Comparison of ENCODE assay signal across 8 cellular contexts in the genomic region with DNA sequence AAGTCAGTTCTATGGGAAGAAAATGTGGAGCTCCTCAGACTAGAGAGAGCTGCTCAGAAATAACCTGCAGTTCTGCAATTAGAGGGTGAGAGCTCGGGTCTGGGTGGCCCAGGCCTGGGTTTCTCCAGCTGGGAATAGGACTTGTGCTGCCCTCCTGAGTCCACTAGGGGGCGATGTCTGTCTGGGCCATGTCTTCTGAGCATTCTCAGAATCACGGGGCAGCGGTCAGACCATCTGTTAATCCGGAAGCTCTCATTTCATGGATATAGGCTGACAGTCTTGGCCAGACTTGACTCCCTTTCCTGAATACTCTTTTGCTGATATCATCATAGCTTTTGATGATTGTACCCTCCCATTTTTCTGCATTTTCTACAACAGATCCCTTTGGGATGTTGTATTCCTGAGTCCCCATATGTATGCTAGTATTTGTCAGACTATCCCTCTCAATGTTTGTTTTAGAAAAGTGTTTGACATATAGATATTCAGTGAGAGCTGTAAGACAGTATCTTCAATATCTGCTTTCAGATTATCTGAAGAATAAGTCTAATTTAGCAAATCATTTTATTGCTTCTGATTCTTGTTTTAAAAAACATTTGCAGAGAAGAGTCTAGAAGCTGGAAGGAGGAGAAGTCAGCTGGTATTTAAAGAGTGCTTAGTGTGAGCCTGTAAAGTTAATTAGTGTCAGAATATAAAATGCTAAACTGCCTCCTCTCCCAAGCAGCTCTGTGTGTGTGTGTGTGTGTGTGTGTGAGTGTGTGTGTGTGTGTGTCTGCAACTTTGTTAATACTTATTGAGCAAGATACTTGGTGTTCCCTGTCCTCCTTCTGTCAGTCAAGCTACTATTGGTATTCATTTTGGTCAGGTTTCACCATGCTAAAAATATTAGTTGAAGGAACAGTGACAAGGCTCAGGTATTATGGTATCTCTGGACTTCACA. TPM values are rescaled to one million over a fixed set of nuclear protein-coding genes. Genes with fewer than 3 reads are reported as not detected.
A peak's percentile ranks its signal among the peaks of the same experiment; 100 is the strongest.
DNase-seq lines count a peak whose midpoint lies in the region; ATAC-seq and TF ChIP-seq lines count a peak whose summit lies in the region.

No MANE protein-coding gene starts in this region.

- H3K36me3 ChIP-seq in Caco-2 (ENCODE audit: control insufficient read depth, insufficient read depth, low read length), result no peaks in the 10 kb centered on the region; the same call in 1 of the 2 replicates

- no TSS peak for BruUV-seq in Caco-2 (replicated peaks; lab: Mats Ljungman, UMichigan)

- no peaks in the 10 kb centered on the region for H3K27me3 Mint-ChIP-seq in Caco-2 (ENCODE audit: insufficient read depth, unreplicated experiment)

- H3K4me3 Mint-ChIP-seq in Caco-2 (ENCODE audit: unreplicated experiment), result no peak overlapping the region

- peak; percentile 65 to 68 for DNase-seq in Caco-2
- peak; percentile 64 for DNase-seq in HK-2 (ENCODE audit: unreplicated experiment)
- DNase-seq in NK-92 treated with Interleukin-12 subunit alpha and Interleukin-12 subunit beta, amount 100 ng/mL, for 24 hours (lab: John Stamatoyannopoulos, UW), result peak; percentile 63
- peak; percentile 43 to 63 (median 46) for DNase-seq in activated CD8-positive, alpha-beta memory T cell treated with anti-CD3 and anti-CD28 coated beads for 48 hours (ENCODE audit: low read depth in 2 of 3, low spot score in 2 of 3)
- peak; percentile 73 for DNase-seq in epithelial cell of esophagus (ENCODE audit: low read depth)
- peak; percentile 95 for DNase-seq in myocyte (ENCODE audit: low read depth)
- peak; percentile 48 for DNase-seq in stimulated activated CD8-positive, alpha-beta memory T cell treated with anti-CD3 and anti-CD28 coated beads, Interleukin-7, amount 100 ng/mL, for 24 hours (ENCODE audit: low read depth)

- intact Hi-C loops in Caco-2 (cut with micrococcal nuclease; ENCODE audit: unreplicated experiment), result loop anchor here (1.0 kb wide), 3 partner anchors 38 to 119 kb away; partner anchors contain the start of gene STARD3NL

- no peaks in the 10 kb centered on the region for H3K9me3 ChIP-seq in Caco-2

- POLR2A ChIA-PET in Caco-2 (lab: Charles Lee), result interaction anchor here (0.8 kb wide), 1 partner anchor 38 kb away, joined by 5 read pairs; the partner anchor contains the start of gene STARD3NL

- CTCF ChIA-PET in Caco-2 (lab: Charles Lee), result interaction anchor here (0.6 to 1.6 kb wide), 14 partner anchors 9 to 1294 kb away, joined by 3 to 7 read pairs (median 4); partner anchors contain the start of gene STARD3NL

- peak; percentile 89 to 90 for TF ChIP-seq CTCF in Caco-2 (IDR thresholded peaks at IDR 0.05; ENCODE audit: insufficient read depth in 1 of 2, low read depth in 1 of 2, low read length in 1 of 2, severe bottlenecking in 1 of 2, unreplicated experiment in 1 of 2)
- peak; percentile 91 for TF ChIP-seq CTCF in epithelial cell of esophagus (IDR thresholded peaks at IDR 0.05; ENCODE audit: insufficient read depth, low read depth, low read length, missing control alignments)

- H3K27ac Mint-ChIP-seq in Caco-2 (ENCODE audit: unreplicated experiment), result no peak overlapping the region

- H3K4me3 ChIP-seq in Caco-2 (ENCODE audit: low read depth, low read length) (no peak overlapping the region), epithelial cell of esophagus (ENCODE audit: low read length) (no peak overlapping the region)

- H3K4me1 ChIP-seq in Caco-2, result no peaks in the 10 kb centered on the region

- H3K27me3 ChIP-seq in Caco-2 (replicated peaks; ENCODE audit: control insufficient read depth, insufficient read depth, low read length), result no peaks in the 10 kb centered on the region

- H3K9me3 Mint-ChIP-seq in Caco-2 (ENCODE audit: unreplicated experiment), result no peaks in the 10 kb centered on the region

- no peaks in the 10 kb centered on the region for H3K4me1 Mint-ChIP-seq in Caco-2 (ENCODE audit: low read depth, unreplicated experiment)

- H3K36me3 Mint-ChIP-seq in Caco-2 (ENCODE audit: insufficient read depth, unreplicated experiment), result peaks cover 13% of the 10 kb centered on the region

- ATAC-seq in GM21360 (IDR thresholded peaks at IDR 0.05; ENCODE audit: unreplicated experiment), result peak; percentile 85

RNA-seq across cellular contexts. Expression of gene STARD3NL, which starts 38.0 kb away (rescaled TPM):
- 32.6 and 33.5 TPM in 2 replicates for total RNA-seq in Caco-2 (2022)
- 74.3 and 81.3 TPM in 2 replicates for total RNA-seq in myocyte
- polyA plus RNA-seq in myocyte (2012), result 42.3 TPM
